Comparison of ENCODE assay signal across 28 cellular contexts in the genomic region with DNA sequence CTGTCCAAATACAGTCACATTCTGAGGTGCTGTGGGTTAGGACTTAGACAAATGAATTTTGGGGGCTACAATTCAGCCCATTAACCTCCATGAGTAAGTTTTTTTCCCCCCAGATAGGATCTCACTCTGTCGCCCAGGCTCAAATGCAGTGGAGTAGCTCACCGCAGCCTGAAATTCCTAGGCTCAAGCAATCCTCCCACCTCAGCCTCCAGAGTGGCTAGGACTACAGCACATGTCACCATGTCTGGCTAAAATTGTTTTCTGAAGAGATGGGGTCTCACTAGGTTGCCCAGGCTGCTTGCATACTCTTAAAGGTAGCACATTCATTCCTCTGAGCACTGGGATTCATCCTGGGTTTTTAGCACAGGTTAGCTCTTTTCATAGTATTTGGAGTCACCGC.
"Had no signal": no experiment of that assay in that cellular context is flagged by ENCODE, and none has a peak within 500 bp of the region (broad histone marks: within the 10 kb centered on the region; RNA-seq: fewer than 3 reads in every experiment).

No MANE protein-coding gene starts in this region.

- H3K27me3 Mint-ChIP-seq: activated B cell treated with CpG ODN at 0.5 μM for 24 hours; activated CD4-positive, alpha-beta memory T cell treated with anti-CD3 and anti-CD28 coated beads for 36 hours had no signal

- H3K4me1 ChIP-seq: SJCRH30 had no signal

- H3K27ac ChIP-seq: adrenal gland, body of pancreas, breast epithelium, SJCRH30 had no signal

- H3K27ac Mint-ChIP-seq: activated B cell treated with CpG ODN at 0.5 μM for 24 hours; activated CD4-positive, alpha-beta memory T cell treated with anti-CD3 and anti-CD28 coated beads for 36 hours; activated naive CD4-positive, alpha-beta T cell treated with anti-CD3 and anti-CD28 coated beads for 36 hours; T-helper 2 cell treated with Interferon-gamma antibody and Interleukin-4, amounts not matched to agents 5 μg/mL and 100 μg/mL, for 36 hours had no signal

- H3K9me3 Mint-ChIP-seq: activated B cell treated with CpG ODN at 0.5 μM for 24 hours; activated CD4-positive, alpha-beta memory T cell treated with anti-CD3 and anti-CD28 coated beads for 36 hours; activated naive CD4-positive, alpha-beta T cell treated with anti-CD3 and anti-CD28 coated beads for 36 hours; activated T-cell treated with anti-CD3 and anti-CD28 coated beads, Interleukin-2, amount 50 U/mL, for 4 hours; activated T-helper 1 cell treated with anti-CD3 and anti-CD28 coated beads, Interleukin-12 subunit alpha, Interleukin-12 subunit beta, Interleukin-2, Interleukin-4 antibody, amounts not matched to agents 30 ng/mL and 10 ng/mL and 1 ng/mL, durations not matched to agents 14 hours and 24 hours and 36 hours; T-helper 2 cell treated with Interferon-gamma antibody and Interleukin-4, amounts not matched to agents 5 μg/mL and 100 μg/mL, for 36 hours had no signal

- H3K4me3 ChIP-seq: adrenal gland, body of pancreas, breast epithelium, MG63, SJCRH30, SK-N-MC had no signal

- H3K4me3 Mint-ChIP-seq: activated B cell treated with CpG ODN at 0.5 μM for 24 hours; activated CD4-positive, alpha-beta memory T cell treated with anti-CD3 and anti-CD28 coated beads for 36 hours; activated naive CD4-positive, alpha-beta T cell treated with anti-CD3 and anti-CD28 coated beads for 36 hours; activated T-cell treated with anti-CD3 and anti-CD28 coated beads, Interleukin-2, amount 50 U/mL, for 4 hours; activated T-helper 1 cell treated with anti-CD3 and anti-CD28 coated beads, Interleukin-12 subunit alpha, Interleukin-12 subunit beta, Interleukin-2, Interleukin-4 antibody, amounts not matched to agents 30 ng/mL and 10 ng/mL and 1 ng/mL, durations not matched to agents 14 hours and 24 hours and 36 hours; T-helper 2 cell treated with Interferon-gamma antibody and Interleukin-4, amounts not matched to agents 5 μg/mL and 100 μg/mL, for 36 hours had no signal

- DNase-seq: activated B cell treated with CpG ODN at 0.5 μM for 24 hours; activated CD4-positive, alpha-beta memory T cell treated with anti-CD3 and anti-CD28 coated beads for 36 hours; activated CD4-positive, alpha-beta T cell treated with anti-CD3 and anti-CD28 coated beads for 4 hours; activated CD4-positive, alpha-beta T cell treated with anti-CD3 and anti-CD28 coated beads, Interleukin-2, amount 50 U/mL, for 1 hour; activated CD4-positive, CD25-positive, alpha-beta regulatory T cell treated with anti-CD3 and anti-CD28 coated beads, Interleukin-2, amount 50 U/mL, for 72 hours; activated CD8-positive, alpha-beta memory T cell treated with anti-CD3 and anti-CD28 coated beads, Interleukin-2, amount 50 U/mL, for 4 hours; activated gamma-delta T cell treated with Interleukin-2 at 50 U/mL for 16 hours; activated naive CD4-positive, alpha-beta T cell treated with anti-CD3 and anti-CD28 coated beads for 36 hours; activated T-cell treated with anti-CD3 and anti-CD28 coated beads for 4 hours; activated T-cell treated with anti-CD3 and anti-CD28 coated beads, Interleukin-2, amount 50 U/mL, for 4 hours; adrenal gland; body of pancreas; Kasumi-1; KG1; MG63; MV-4-11; NCI-H1092; NCI-H1436 treated with DMSO at 0.1 percent for 48 hours; NCI-H1694 treated with DMSO at 0.1 percent for 48 hours; NCI-H2029; NCI-H345; SHP77; SJCRH30 had no signal

- H3K27me3 ChIP-seq: adrenal gland, body of pancreas, breast epithelium, MG63, SJCRH30 had no signal

- ATAC-seq: activated T-cell treated with anti-CD3 and anti-CD28 coated beads, Interleukin-2, amount 50 U/mL, for 4 hours; body of pancreas; Panc1 had no signal

- H3K36me3 ChIP-seq: breast epithelium had no signal

- H3K9me3 ChIP-seq: adrenal gland, body of pancreas, breast epithelium, MG63, SJCRH30 had no signal
